8 cellular contexts compared by ENCODE assay signal in genomic region chr1:236281286-236282158, GRCh38. TPM values are rescaled to one million over a fixed set of nuclear protein-coding genes. Genes with fewer than 3 reads are reported as not detected.
A peak's percentile ranks its signal among the peaks of the same experiment; 100 is the strongest.
DNase-seq lines count a peak whose midpoint lies in the region; ATAC-seq and TF ChIP-seq lines count a peak whose summit lies in the region.

Gene ERO1B, minus strand, starts transcription at chr1:236281958. Its CDS starts 175 bp downstream, at chr1:236281783.

- peak within 1 kb of the TSS; percentile 87 for H3K9ac ChIP-seq in mesenchymal stem cell (ENCODE audit: low read length)

- peak within 1 kb of the TSS; percentile 88 to 94 for H3K27ac Mint-ChIP-seq in effector memory CD8-positive, alpha-beta T cell

- peak within 1 kb of the TSS in 1 of 2 experiments; percentile 55 for H2BK12ac ChIP-seq in mesenchymal stem cell (ENCODE audit: low read length in 2 of 2)

- H3K27me3 Mint-ChIP-seq in effector memory CD8-positive, alpha-beta T cell = peaks cover 0 to 6% of the 10 kb centered on the region in 2 donors

- H4K8ac ChIP-seq in mesenchymal stem cell (ENCODE audit: low read length) = no peak within 1 kb of the TSS

- ATAC-seq in effector memory CD8-positive, alpha-beta T cell (replicated peaks) = peak; percentile 93

- H3K14ac ChIP-seq in mesenchymal stem cell (ENCODE audit: low read length in 2 of 2) = no peak within 1 kb of the TSS

- no peak within 1 kb of the TSS for H4K91ac ChIP-seq in mesenchymal stem cell (ENCODE audit: low read length)

- H3K18ac ChIP-seq in mesenchymal stem cell (ENCODE audit: low read depth in 1 of 2, low read length in 2 of 2) = peak within 1 kb of the TSS in 1 of 2 experiments; percentile 24

- DNase-seq in COR-L47 (lab: John Stamatoyannopoulos, UW) (peak; percentile 98), GM20000 (ENCODE audit: low spot score) (peak; percentile 96), HS-5 (ENCODE audit: low read depth) (peak; percentile 66), NK-92 (lab: John Stamatoyannopoulos, UW; ENCODE audit: unreplicated experiment) (peak; percentile 79), mesenchymal stem cell (peak; percentile 95)
- peak; percentile 94 to 95 for DNase-seq in activated CD8-positive, alpha-beta memory T cell treated with anti-CD3 and anti-CD28 coated beads for 4 hours (ENCODE audit: low read depth in 2 of 2)
- DNase-seq in effector memory CD8-positive, alpha-beta T cell = peak; percentile 97 to 98 (median 98)
- DNase-seq in stimulated activated CD8-positive, alpha-beta memory T cell treated with anti-CD3 and anti-CD28 coated beads, Interleukin-12 subunit alpha, Interleukin-12 subunit beta, amount 100 ng/mL, for 24 hours (ENCODE audit: extremely low read depth) = peak; percentile 95

- H3K4me3 Mint-ChIP-seq in effector memory CD8-positive, alpha-beta T cell = peak within 1 kb of the TSS; percentile 88 to 89

- H3K36me3 Mint-ChIP-seq in effector memory CD8-positive, alpha-beta T cell (ENCODE audit: insufficient read depth) = peaks cover 18% of the 10 kb centered on the region

- peak within 1 kb of the TSS; percentile 90 for H3K4me3 ChIP-seq in mesenchymal stem cell (ENCODE audit: insufficient read depth in 1 of 2, low read depth in 1 of 2, low read length in 2 of 2)

- no peak within 1 kb of the TSS for H3K27ac ChIP-seq in mesenchymal stem cell (ENCODE audit: low read length, poor library complexity, severe bottlenecking)

- 1% methylated on average over 88 of the region's 88 CpGs for WGBS in mesenchymal stem cell

- H2AK5ac ChIP-seq in mesenchymal stem cell (ENCODE audit: low read length, severe bottlenecking) = no peak within 1 kb of the TSS

- no peaks in the 10 kb centered on the region for H3K9me3 ChIP-seq in mesenchymal stem cell (ENCODE audit: control insufficient read depth, low read length)

- H3K79me1 ChIP-seq in mesenchymal stem cell (replicated peaks; ENCODE audit: low read length, poor library complexity, severe bottlenecking) = peaks cover 13% of the 10 kb centered on the region

- H3K36me3 ChIP-seq in mesenchymal stem cell (ENCODE audit: control insufficient read depth in 1 of 2, insufficient read depth in 2 of 2, low read depth in 1 of 2, low read length in 2 of 2) = no peaks in the 10 kb centered on the region

- no peak within 1 kb of the TSS for H2BK120ac ChIP-seq in mesenchymal stem cell (ENCODE audit: low read depth, low read length)

- peak within 1 kb of the TSS; percentile 86 for H2AFZ ChIP-seq in mesenchymal stem cell (ENCODE audit: low read depth, low read length)

- H2BK5ac ChIP-seq in mesenchymal stem cell (ENCODE audit: low read depth, low read length, poor library complexity, severe bottlenecking) = no peak within 1 kb of the TSS

- H2BK15ac ChIP-seq in mesenchymal stem cell (ENCODE audit: low read depth, poor library complexity, severe bottlenecking) = no peak within 1 kb of the TSS

- peak within 1 kb of the TSS; percentile 85 for H3K4me2 ChIP-seq in mesenchymal stem cell (ENCODE audit: low read length, poor library complexity, severe bottlenecking)

- TF ChIP-seq CTCF in GM20000 (IDR thresholded peaks at IDR 0.05; ENCODE audit: extremely low read depth, missing control alignments) = no peak

- H3K4ac ChIP-seq in mesenchymal stem cell (ENCODE audit: low read depth in 1 of 2, low read length in 2 of 2) = no peak within 1 kb of the TSS

- no peak within 1 kb of the TSS for H3K23ac ChIP-seq in mesenchymal stem cell (ENCODE audit: low read length in 2 of 2)

- peaks cover 0 to 28% of the 10 kb centered on the region in 2 experiments for H3K27me3 ChIP-seq in mesenchymal stem cell (ENCODE audit: control insufficient read depth in 1 of 2, insufficient read depth in 1 of 2, low read length in 2 of 2)

- H3K4me1 ChIP-seq in mesenchymal stem cell (ENCODE audit: control insufficient read depth, insufficient read depth, low read depth, low read length) = peaks cover 3% of the 10 kb centered on the region

- no peaks in the 10 kb centered on the region for H3K9me3 Mint-ChIP-seq in effector memory CD8-positive, alpha-beta T cell

- peaks cover 20 to 26% of the 10 kb centered on the region in 2 donors for H3K4me1 Mint-ChIP-seq in effector memory CD8-positive, alpha-beta T cell (ENCODE audit: low read depth in 2 of 2)

RNA-seq across cellular contexts. Expression of gene ERO1B, which starts in this region (rescaled TPM):
- polyA plus RNA-seq in mesenchymal stem cell (2013, experiment 1 of 2) = 3.1 TPM
- 3.2 TPM for polyA plus RNA-seq in mesenchymal stem cell (2013, experiment 2 of 2)
